ENCODE assay signal across 8 cellular contexts in the genomic region with DNA sequence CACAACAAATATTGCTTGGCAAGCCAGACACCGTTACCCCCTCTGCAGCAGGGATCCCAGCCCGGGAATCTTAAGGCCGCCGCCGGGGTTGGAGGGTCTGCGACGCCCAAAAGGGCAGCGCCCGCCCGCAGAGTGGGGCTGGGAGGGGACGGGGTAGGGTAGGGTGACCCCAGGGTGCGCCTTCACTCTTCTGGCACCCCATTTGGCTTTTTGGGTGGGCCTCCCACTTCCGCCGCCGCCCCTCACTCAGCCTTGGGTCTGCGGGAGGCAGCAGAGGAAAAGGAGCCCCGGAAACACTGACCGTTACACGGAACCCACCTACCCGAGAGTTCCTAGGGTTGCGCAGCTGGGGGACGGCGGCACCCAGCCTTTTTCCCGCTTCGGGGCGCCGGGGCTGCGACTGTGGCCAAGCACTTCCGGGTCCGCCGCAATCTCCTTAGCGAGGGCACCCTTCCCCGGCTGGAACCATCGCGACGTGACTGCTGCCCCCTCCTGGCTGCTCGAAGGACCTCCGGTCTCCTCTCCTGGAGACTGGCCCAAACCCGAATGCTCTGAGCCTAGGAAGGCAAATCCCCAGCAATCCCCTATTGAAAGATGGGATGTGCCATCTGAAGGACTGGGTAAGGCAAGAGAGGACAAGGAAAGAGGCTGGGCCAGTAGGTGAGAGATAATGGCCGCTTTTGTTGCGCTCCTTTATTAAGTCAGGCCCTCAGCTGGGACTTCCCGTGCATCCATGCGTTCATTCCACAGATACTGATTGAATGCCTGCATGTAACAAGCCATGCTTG. TPM values are rescaled to one million over a fixed set of nuclear protein-coding genes. Genes with fewer than 3 reads are reported as not detected.
DNase-seq lines count a peak whose midpoint lies in the region; ATAC-seq and TF ChIP-seq lines count a peak whose summit lies in the region.

A gene (minus strand): TSS at position 404 of the 788 bp plus-strand sequence. CDS start 1,447 bp downstream, outside the sequence.

- H3K9me3 Mint-ChIP-seq in type B pancreatic cell: no peaks in the 10 kb centered on the region

- peak; percentile 99 for ATAC-seq in HG02759 (IDR thresholded peaks at IDR 0.05; ENCODE audit: unreplicated experiment)
- ATAC-seq in heart left ventricle: peak; percentile 93 to 100 (median 99)

- 5 to 8% (median 7%) methylated on average over 34 to 43 of the region's 43 CpGs for WGBS in heart left ventricle, 4 donors

- peak within 1 kb of the TSS; percentile 49 to 100 (median 96) for H3K4me3 ChIP-seq in heart left ventricle

- no peaks in the 10 kb centered on the region for H3K27me3 ChIP-seq in heart left ventricle

- peak within 1 kb of the TSS; percentile 85 for H3K27ac Mint-ChIP-seq in type B pancreatic cell

- intact Hi-C loops in heart left ventricle (cut with DNase I): loop anchor here in 5 of 10 donors (2.0 to 10.0 kb wide), 5 partner anchors 353 to 642 kb away; no protein-coding TSS in a partner anchor

- TF ChIP-seq POLR2A in heart left ventricle (IDR thresholded peaks at IDR 0.05): peak in 1 of 2 donors; percentile 52

- TF ChIP-seq CTCF in GM12873 (IDR thresholded peaks at IDR 0.05; ENCODE audit: insufficient read depth, low read depth, low read length, missing control alignments) (peak; percentile 92), heart left ventricle (IDR thresholded peaks at IDR 0.05) (peak; percentile 78 to 93 (median 86)), type B pancreatic cell (conservative IDR thresholded peaks at IDR 0.05) (peak; percentile 91)

- no peaks in the 10 kb centered on the region for H3K27me3 Mint-ChIP-seq in type B pancreatic cell

- H3K4me3 Mint-ChIP-seq in type B pancreatic cell: peak within 1 kb of the TSS; percentile 96

- peak; percentile 81 to 96 (median 90) for DNase-seq in NCI-H1417 (lab: John Stamatoyannopoulos, UW)
- DNase-seq in SW 1271 (lab: John Stamatoyannopoulos, UW): peak; percentile 35 to 73
- peak; percentile 84 for DNase-seq in activated naive CD8-positive, alpha-beta T cell treated with anti-CD3 and anti-CD28 coated beads, Interleukin-2, amount 50 U/mL, for 16 hours (ENCODE audit: low read depth, low spot score)
- peak; percentile 89 to 96 (median 93) for DNase-seq in heart left ventricle
- peak; percentile 87 for DNase-seq in pons (ENCODE audit: low spot score)
- peak; percentile 92 for DNase-seq in type B pancreatic cell (ENCODE audit: extremely low spot score, unreplicated experiment)

- H3K4me1 ChIP-seq in heart left ventricle: peaks cover 0 to 23% (median 12%) of the 10 kb centered on the region in 12 donors

- peak within 1 kb of the TSS; percentile 59 to 91 (median 81) for H3K27ac ChIP-seq in heart left ventricle

- peaks cover 22% of the 10 kb centered on the region for H3K4me1 Mint-ChIP-seq in type B pancreatic cell (ENCODE audit: unreplicated experiment)

- no peaks in the 10 kb centered on the region for H3K9me3 ChIP-seq in heart left ventricle

- peaks cover 28% of the 10 kb centered on the region for H3K36me3 Mint-ChIP-seq in type B pancreatic cell

- H3K36me3 ChIP-seq in heart left ventricle: peaks cover 0 to 11% (median 2%) of the 10 kb centered on the region in 9 donors

RNA-seq across cellular contexts. Expression of the gene that starts here (rescaled TPM):
- total RNA-seq in heart left ventricle (10 to 100 TPM; 12.3 to 17.6 (median 14.1) TPM), type B pancreatic cell (ENCODE audit: low replicate concordance) (36.0 and 37.3 TPM in 2 replicates)
- 10 to 100 TPM; 15.7 to 22.9 TPM for polyA plus RNA-seq in heart left ventricle

Comparison
In these comparisons a context has a peak if more than half of its experiments do, and no peak if none do; other contexts are left out.
1. Peak in every context shown above with its lines: DNase-seq, ATAC-seq, H3K4me3 ChIP-seq and H3K27ac ChIP-seq.